Comparison of ENCODE assay signal across 9 cellular contexts in the genomic region with DNA sequence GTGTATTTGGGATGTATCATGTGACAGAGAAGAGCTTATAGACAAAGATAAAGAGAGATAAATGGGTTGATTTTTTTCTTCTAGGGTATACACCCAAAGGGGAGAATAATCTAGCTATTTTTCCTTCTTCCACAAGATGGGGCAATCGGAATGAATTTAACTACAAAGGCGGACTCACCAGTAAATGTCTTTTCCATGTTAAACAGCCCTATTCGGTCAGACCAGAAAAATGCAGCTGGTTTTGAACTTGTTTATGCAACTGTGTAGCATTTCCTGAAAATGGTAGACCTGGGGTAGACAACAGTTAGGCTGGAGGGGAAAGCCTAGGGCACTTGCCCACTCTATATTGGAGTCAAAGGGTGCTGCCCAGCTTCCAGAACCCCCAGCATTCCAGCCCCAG.
A peak's percentile ranks its signal among the peaks of the same experiment; 100 is the strongest.
DNase-seq lines count a peak whose midpoint lies in the region; ATAC-seq, FAIRE-seq and TF ChIP-seq lines count a peak whose summit lies in the region.
"Had no signal": no experiment of that assay in that cellular context is flagged by ENCODE, and none has a peak within 500 bp of the region (broad histone marks: within the 10 kb centered on the region; RNA-seq: fewer than 3 reads in every experiment).

No MANE protein-coding gene starts in this region.

- H3K27ac ChIP-seq in heart right ventricle, result no peak overlapping the region
- H3K27ac ChIP-seq in PC-9, result no peak overlapping the region

- TF ChIP-seq CTCF in heart right ventricle (IDR thresholded peaks at IDR 0.05) (peak in 7 of 9 donors; percentile 17 to 49 (median 29)), PC-9 (conservative IDR thresholded peaks at IDR 0.05) (peak; percentile 25; the same call in 1 of the 2 replicates)

- no peaks in the 10 kb centered on the region for H4K20me1 ChIP-seq in PC-9 (ENCODE audit: insufficient read depth)

- H3K36me3 ChIP-seq in heart right ventricle (no peaks in the 10 kb centered on the region), PC-9 (ENCODE audit: low read depth) (no peaks in the 10 kb centered on the region)

- no peaks in the 10 kb centered on the region for H3F3A ChIP-seq in PC-9 (ENCODE audit: insufficient read depth, low read depth)

- WGBS in heart right ventricle, 2 donors, result 26 to 27% methylated on average over 3 of the region's 3 CpGs

- peaks cover 0 to 3% (median 0%) of the 10 kb centered on the region in 3 donors for H3K36me3 Mint-ChIP-seq in immature natural killer cell

- no peak overlapping the region for H3K27ac Mint-ChIP-seq in immature natural killer cell

- peaks cover 2 to 18% (median 3%) of the 10 kb centered on the region in 6 donors for H3K9me3 Mint-ChIP-seq in immature natural killer cell

- no peak overlapping the region for H3K4me3 Mint-ChIP-seq in immature natural killer cell

- BruUV-seq in PC-9 (replicated peaks; lab: Mats Ljungman, UMichigan), result no TSS peak

- no peaks in the 10 kb centered on the region for H3K9me2 ChIP-seq in PC-9 (ENCODE audit: insufficient read depth)

- ATAC-seq in heart right ventricle (peak in 1 of 8 donors; percentile 42), Right ventricle myocardium superior (ENCODE audit: poor library complexity) (no peak)

- DNase-seq in heart right ventricle (no peak), Right ventricle myocardium superior (no peak), PC-9 (no peak), iPS DF 4.7 (ENCODE audit: extremely low read depth, low spot score) (peak; percentile 44), urothelium cell line (ENCODE audit: low spot score) (peak; percentile 37), immature natural killer cell (no peak)
- DNase-seq in activated CD8-positive, alpha-beta memory T cell treated with anti-CD3 and anti-CD28 coated beads, Interleukin-2, amount 50 U/mL, for 4 hours, result no peak
- no peak for DNase-seq in stimulated activated CD8-positive, alpha-beta memory T cell treated with anti-CD3 and anti-CD28 coated beads, Interleukin-4, amount 100 ng/mL, for 48 hours
- DNase-seq: activated T-cell treated with anti-CD3 and anti-CD28 coated beads, Interleukin-2, amount 50 U/mL, for 48 hours had no signal

- H3K4me3 ChIP-seq in heart right ventricle (no peak overlapping the region), PC-9 (no peak overlapping the region)

- peaks cover 0 to 10% (median 0%) of the 10 kb centered on the region in 11 donors for H3K9me3 ChIP-seq in heart right ventricle
- H3K9me3 ChIP-seq in PC-9 (ENCODE audit: insufficient read depth, low read depth), result no peaks in the 10 kb centered on the region

- peaks cover 0 to 6% (median 0%) of the 10 kb centered on the region in 7 donors for H3K27me3 ChIP-seq in heart right ventricle
- H3K27me3 ChIP-seq in PC-9 (ENCODE audit: insufficient read depth, low read depth), result no peaks in the 10 kb centered on the region

- H3K27me3 Mint-ChIP-seq in immature natural killer cell (ENCODE audit: low read depth in 3 of 3), result peaks cover 0 to 2% (median 0%) of the 10 kb centered on the region in 3 donors

- H3K4me1 Mint-ChIP-seq in immature natural killer cell, result no peaks in the 10 kb centered on the region

- no peak overlapping the region for H3K4me2 ChIP-seq in PC-9

- intact Hi-C loops in heart right ventricle (cut with DNase I), result loop anchor here in 8 of 10 donors (5.0 kb wide), 4 partner anchors 122 to 952 kb away; no protein-coding TSS in a partner anchor
- intact Hi-C loops in Right ventricle myocardium superior (cut with DNase I), result no loop called here
- intact Hi-C loops in PC-9 (cut with micrococcal nuclease; ENCODE audit: unreplicated experiment), result loop anchor here (5.0 kb wide), 1 partner anchor 952 kb away; no protein-coding TSS in a partner anchor

- no peak overlapping the region for H2AFZ ChIP-seq in PC-9

- no peaks in the 10 kb centered on the region for H3K79me2 ChIP-seq in PC-9 (ENCODE audit: low read depth)

- H3K4me1 ChIP-seq in heart right ventricle (peaks cover 0 to 4% (median 0%) of the 10 kb centered on the region in 9 donors), PC-9 (replicated peaks; ENCODE audit: insufficient read depth) (no peaks in the 10 kb centered on the region)

- POLR2A ChIA-PET in PC-9 (lab: Charles Lee; ENCODE audit: unreplicated experiment), result no interaction called here

- CTCF ChIA-PET in PC-9 (lab: Charles Lee), result interaction anchor here (1.0 kb wide), 1 partner anchor 1213 kb away, joined by 3 read pairs; no protein-coding TSS in a partner anchor

- FAIRE-seq in urothelium cell line (lab: Jason Lieb, UNC), result no peak

Comparison
In these comparisons a context has a peak if more than half of its experiments do, and no peak if none do; other contexts are left out.
1. DNase-seq: peak in iPS DF 4.7 (single experiment) and urothelium cell line (single experiment); none in heart right ventricle (0 of 2), Right ventricle myocardium superior (single experiment), PC-9 (0 of 2), activated CD8-positive, alpha-beta memory T cell treated with anti-CD3 and anti-CD28 coated beads, Interleukin-2, amount 50 U/mL, for 4 hours (single experiment), immature natural killer cell (0 of 3) and stimulated activated CD8-positive, alpha-beta memory T cell treated with anti-CD3 and anti-CD28 coated beads, Interleukin-4, amount 100 ng/mL, for 48 hours (single experiment).